ENCODE assay signal across 8 cellular contexts in the genomic region with DNA sequence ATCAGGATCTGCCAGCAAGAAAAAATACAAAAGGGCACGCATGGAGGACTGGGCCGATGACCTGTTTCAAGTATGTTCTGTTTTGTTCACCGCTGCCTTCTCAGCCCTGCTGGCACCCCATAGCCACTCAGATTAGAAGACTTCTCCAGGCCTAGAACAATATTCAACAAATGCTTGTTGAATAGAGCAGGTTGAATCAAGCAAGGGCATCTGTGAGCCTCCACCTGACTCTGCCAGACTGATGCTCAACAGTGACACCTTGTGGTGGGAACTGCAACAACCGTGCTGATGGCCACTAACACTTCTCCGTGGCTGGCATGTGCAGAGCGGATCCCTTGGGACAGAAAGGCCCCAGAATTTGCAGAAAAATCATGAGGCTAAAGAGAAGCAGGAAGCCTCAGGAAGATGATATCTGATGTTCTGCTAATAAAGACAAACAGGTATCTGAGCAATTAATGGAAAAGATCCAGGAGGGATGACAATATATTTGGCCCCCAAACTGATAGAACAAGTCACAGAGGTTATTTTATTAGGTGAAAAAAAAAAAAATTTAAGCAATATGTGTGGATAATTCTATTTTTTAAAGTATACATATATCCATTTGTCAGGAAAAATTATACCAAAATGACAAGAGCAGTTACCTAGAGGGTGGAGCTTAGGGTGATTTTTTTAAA.
DNase-seq lines count a peak whose midpoint lies in the region; ATAC-seq and TF ChIP-seq lines count a peak whose summit lies in the region.

No MANE protein-coding gene starts in this region.

- CTCF ChIA-PET in naive thymus-derived CD4-positive, alpha-beta T cell (lab: Charles Lee) = interaction anchor here (0.6 kb wide), 1 partner anchor 34 kb away, joined by 4 read pairs; no protein-coding TSS in a partner anchor

- no peak overlapping the region for H3K27ac Mint-ChIP-seq in naive thymus-derived CD4-positive, alpha-beta T cell

- POLR2A ChIA-PET in naive thymus-derived CD4-positive, alpha-beta T cell (lab: Charles Lee) = no interaction called here

- H3K27ac ChIP-seq in naive thymus-derived CD4-positive, alpha-beta T cell (ENCODE audit: low read depth, low read length) = no peak overlapping the region

- in situ Hi-C loops in SK-MEL-5 (cut with HindIII; ENCODE audit: low pct_unique_long_range_greater_than_20kb, low sequenced_read_pairs) = no loop called here

- H3K27me3 ChIP-seq in naive thymus-derived CD4-positive, alpha-beta T cell (ENCODE audit: control insufficient read depth in 2 of 2, insufficient read depth in 2 of 2, low read length in 2 of 2) = no peaks in the 10 kb centered on the region

- intact Hi-C loops in naive thymus-derived CD4-positive, alpha-beta T cell (cut with micrococcal nuclease) = loop anchor here in 1 of 2 donors (5.0 kb wide), 1 partner anchor 642 kb away; no protein-coding TSS in a partner anchor

- peaks cover 0 to 9% (median 5%) of the 10 kb centered on the region in 5 donors for H3K27me3 Mint-ChIP-seq in naive thymus-derived CD4-positive, alpha-beta T cell

- H3K9me3 ChIP-seq in naive thymus-derived CD4-positive, alpha-beta T cell (ENCODE audit: control insufficient read depth in 2 of 3, low read length in 3 of 3) = no peaks in the 10 kb centered on the region

- no peak overlapping the region for H3K4me3 ChIP-seq in cardiac fibroblast (replicated peaks in 1 of 2; ENCODE audit: low read depth in 2 of 2, low read length in 2 of 2)
- H3K4me3 ChIP-seq in naive thymus-derived CD4-positive, alpha-beta T cell (ENCODE audit: low read length) = no peak overlapping the region

- no peaks in the 10 kb centered on the region for H3K4me1 ChIP-seq in naive thymus-derived CD4-positive, alpha-beta T cell (ENCODE audit: control insufficient read depth in 2 of 2, insufficient read depth in 2 of 2, low read length in 2 of 2)

- H3K4me1 Mint-ChIP-seq in naive thymus-derived CD4-positive, alpha-beta T cell = peaks cover 0 to 4% (median 0%) of the 10 kb centered on the region in 7 donors

- TF ChIP-seq CTCF in cardiac fibroblast (IDR thresholded peaks at IDR 0.05; ENCODE audit: low read depth, low read length) = peak; percentile 76

- no peaks in the 10 kb centered on the region for H3K36me3 Mint-ChIP-seq in naive thymus-derived CD4-positive, alpha-beta T cell

- peak; percentile 45 for ATAC-seq in naive thymus-derived CD4-positive, alpha-beta T cell
- no peak for ATAC-seq in HG02571 (IDR thresholded peaks at IDR 0.05; ENCODE audit: unreplicated experiment)
- no peak for ATAC-seq in GM21447 (IDR thresholded peaks at IDR 0.05; ENCODE audit: unreplicated experiment)

- DNase-seq in NCI-H82 (lab: John Stamatoyannopoulos, UW) (peak; percentile 74), NCI-H82 treated with DMSO at 0.1 percent for 48 hours (lab: John Stamatoyannopoulos, UW; ENCODE audit: unreplicated experiment) (no peak), LoVo (ENCODE audit: low spot score) (peak; percentile 78), SK-MEL-5 (ENCODE audit: low read depth, low spot score) (peak; percentile 81), cardiac fibroblast (ENCODE audit: low read depth in 2 of 2) (peak; percentile 36 to 58)
- peak in 4 of 9 donors; percentile 4 to 45 (median 10) for DNase-seq in naive thymus-derived CD4-positive, alpha-beta T cell

- H3K4me3 Mint-ChIP-seq in naive thymus-derived CD4-positive, alpha-beta T cell = no peak overlapping the region

- no peaks in the 10 kb centered on the region for H3K36me3 ChIP-seq in naive thymus-derived CD4-positive, alpha-beta T cell (ENCODE audit: control insufficient read depth in 2 of 3, insufficient read depth in 3 of 3, low read length in 3 of 3)

- H3K9me3 Mint-ChIP-seq in naive thymus-derived CD4-positive, alpha-beta T cell = peaks cover 0 to 22% (median 1%) of the 10 kb centered on the region in 11 donors
